In genomic region chr12:7605900-7606465, GRCh38 we compare ENCODE assay signal across 27 cellular contexts. TPM values are rescaled to one million over a fixed set of nuclear protein-coding genes. Genes with fewer than 3 reads are reported as not detected.
"Had no signal": no experiment of that assay in that cellular context is flagged by ENCODE, and none has a peak within 500 bp of the region (broad histone marks: within the 10 kb centered on the region; RNA-seq: fewer than 3 reads in every experiment).

No MANE protein-coding gene starts in this region.

- H3K9me3 ChIP-seq: MG63, SK-N-SH had no signal

- H3K36me3 Mint-ChIP-seq: T-cell had no signal

- H3K36me3 ChIP-seq: MG63 had no signal

- H3K4me2 ChIP-seq: KMS-11, SK-N-SH had no signal

- H3K9ac ChIP-seq: KMS-11, SK-N-SH had no signal

- H3K4me3 ChIP-seq: MG63 had no signal

- H3K27ac ChIP-seq: KMS-11, RWPE1 had no signal

- H3K27me3 ChIP-seq: MG63 had no signal

- FAIRE-seq: HepG2 had no signal

- ATAC-seq: HepG2, Panc1, PC-3, T-cell had no signal

- H3K4me3 Mint-ChIP-seq: T-cell had no signal

- DNase-seq: IMR-90, Kasumi-1, MG63, NCI-H1092, NCI-H1105 treated with DMSO at 0.1 percent for 48 hours, NCI-H1417 treated with DMSO at 0.1 percent for 48 hours, NCI-H146, NCI-H1694 treated with DMSO at 0.1 percent for 48 hours, NCI-H1930, NCI-H2081, NCI-H2107, NCI-H2227 treated with DMSO at 0.1 percent for 48 hours, NCI-H446, NCI-H510A, NCI-H524 treated with DMSO at 0.1 percent for 48 hours, NCI-H69, NCI-H774, PC-3, SHP77, SK-N-SH, SW 1271, T-cell had no signal

RNA-seq across cellular contexts. Expression of gene APOBEC1, which starts 59.7 kb away (rescaled TPM):
- total RNA-seq: HepG2, IMR-90, PC-3, SK-MEL-5, T-cell had no signal
- polyA plus RNA-seq: HepG2, IMR-90, SK-N-SH had no signal
